In genomic region chr1:147804942-147805723, GRCh38 we compare ENCODE assay signal across 29 cellular contexts. TPM values are rescaled to one million over a fixed set of nuclear protein-coding genes. Genes with fewer than 3 reads are reported as not detected.
"Had no signal": no experiment of that assay in that cellular context is flagged by ENCODE, and none has a peak within 500 bp of the region (broad histone marks: within the 10 kb centered on the region; RNA-seq: fewer than 3 reads in every experiment).

No MANE protein-coding gene starts in this region.

- H3K27ac Mint-ChIP-seq: activated CD4-positive, alpha-beta memory T cell treated with anti-CD3 and anti-CD28 coated beads, Interleukin-2, amount 10 ng/mL, durations not matched to agents 7 days and 5 days; activated naive CD4-positive, alpha-beta T cell treated with anti-CD3 and anti-CD28 coated beads, Interleukin-2, amount 10 ng/mL, durations not matched to agents 7 days and 5 days; activated naive CD8-positive, alpha-beta T cell treated with anti-CD3 and anti-CD28 coated beads for 36 hours; activated T-cell treated with anti-CD3 and anti-CD28 coated beads, Interleukin-2, amount 50 U/mL, for 72 hours; activated T-helper 2 cell treated with anti-CD3 and anti-CD28 coated beads, Interferon-gamma antibody, Interleukin-2, Interleukin-4, amounts not matched to agents 10 μg/mL and 5 μg/mL and 100 μg/mL, durations not matched to agents 14 hours and 24 hours and 36 hours; T-cell had no signal

- H3K36me3 ChIP-seq: breast epithelium had no signal

- DNase-seq: activated CD4-positive, alpha-beta memory T cell treated with anti-CD3 and anti-CD28 coated beads, Interleukin-2, amount 10 ng/mL, durations not matched to agents 7 days and 5 days; activated CD4-positive, alpha-beta T cell treated with anti-CD3 and anti-CD28 coated beads, Interleukin-2, amount 50 U/mL, for 1 hour; activated CD4-positive, CD25-positive, alpha-beta regulatory T cell; activated gamma-delta T cell treated with Interleukin-2 at 50 U/mL for 16 hours; activated naive CD4-positive, alpha-beta T cell treated with anti-CD3 and anti-CD28 coated beads, Interleukin-2, amount 10 ng/mL, durations not matched to agents 7 days and 5 days; activated naive CD8-positive, alpha-beta T cell treated with anti-CD3 and anti-CD28 coated beads for 36 hours; activated T-cell treated with anti-CD3 and anti-CD28 coated beads for 4 hours; activated T-cell treated with anti-CD3 and anti-CD28 coated beads, Interleukin-2, amount 50 U/mL, for 72 hours; anterior cingulate cortex; caudate nucleus; KG1; NCI-H1092; NCI-H1417; NCI-H1930; NCI-H2171; NCI-H2227 treated with DMSO at 0.1 percent for 48 hours; NCI-H446 treated with DMSO at 0.1 percent for 48 hours; NCI-H524 treated with DMSO at 0.1 percent for 48 hours; NCI-H82; SIG-M5; T-cell; T-helper 2 cell; T1000 had no signal

- H3K4me1 Mint-ChIP-seq: activated CD4-positive, alpha-beta memory T cell treated with anti-CD3 and anti-CD28 coated beads, Interleukin-2, amount 10 ng/mL, durations not matched to agents 7 days and 5 days; activated naive CD4-positive, alpha-beta T cell treated with anti-CD3 and anti-CD28 coated beads, Interleukin-2, amount 10 ng/mL, durations not matched to agents 7 days and 5 days; activated naive CD8-positive, alpha-beta T cell treated with anti-CD3 and anti-CD28 coated beads for 36 hours; T-cell had no signal

- H3K27me3 Mint-ChIP-seq: activated naive CD4-positive, alpha-beta T cell treated with anti-CD3 and anti-CD28 coated beads, Interleukin-2, amount 10 ng/mL, durations not matched to agents 7 days and 5 days; activated naive CD8-positive, alpha-beta T cell treated with anti-CD3 and anti-CD28 coated beads for 36 hours had no signal

- FAIRE-seq: TTC549 had no signal

- H3K9me3 Mint-ChIP-seq: activated CD4-positive, alpha-beta memory T cell treated with anti-CD3 and anti-CD28 coated beads, Interleukin-2, amount 10 ng/mL, durations not matched to agents 7 days and 5 days; activated naive CD4-positive, alpha-beta T cell treated with anti-CD3 and anti-CD28 coated beads, Interleukin-2, amount 10 ng/mL, durations not matched to agents 7 days and 5 days; activated naive CD8-positive, alpha-beta T cell treated with anti-CD3 and anti-CD28 coated beads for 36 hours; activated T-cell treated with anti-CD3 and anti-CD28 coated beads, Interleukin-2, amount 50 U/mL, for 72 hours; activated T-helper 2 cell treated with anti-CD3 and anti-CD28 coated beads, Interferon-gamma antibody, Interleukin-2, Interleukin-4, amounts not matched to agents 10 μg/mL and 5 μg/mL and 100 μg/mL, durations not matched to agents 14 hours and 24 hours and 36 hours; T-cell had no signal

- H3K4me3 Mint-ChIP-seq: activated CD4-positive, alpha-beta memory T cell treated with anti-CD3 and anti-CD28 coated beads, Interleukin-2, amount 10 ng/mL, durations not matched to agents 7 days and 5 days; activated naive CD4-positive, alpha-beta T cell treated with anti-CD3 and anti-CD28 coated beads, Interleukin-2, amount 10 ng/mL, durations not matched to agents 7 days and 5 days; activated naive CD8-positive, alpha-beta T cell treated with anti-CD3 and anti-CD28 coated beads for 36 hours; activated T-cell treated with anti-CD3 and anti-CD28 coated beads, Interleukin-2, amount 50 U/mL, for 72 hours; T-cell had no signal

- H3K27ac ChIP-seq: breast epithelium had no signal

- H3K9me3 ChIP-seq: breast epithelium had no signal

- H3K27me3 ChIP-seq: breast epithelium had no signal

- H3K4me1 ChIP-seq: breast epithelium had no signal

- ATAC-seq: activated T-cell treated with anti-CD3 and anti-CD28 coated beads, Interleukin-2, amount 50 U/mL, for 72 hours; T-cell had no signal

- H3K36me3 Mint-ChIP-seq: activated naive CD4-positive, alpha-beta T cell treated with anti-CD3 and anti-CD28 coated beads, Interleukin-2, amount 10 ng/mL, durations not matched to agents 7 days and 5 days; activated naive CD8-positive, alpha-beta T cell treated with anti-CD3 and anti-CD28 coated beads for 36 hours; T-cell had no signal

- H3K4me3 ChIP-seq: breast epithelium had no signal

RNA-seq across cellular contexts. Expression of gene GJA5, which starts 44.7 kb away (rescaled TPM):
- total RNA-seq: activated CD4-positive, alpha-beta memory T cell treated with anti-CD3 and anti-CD28 coated beads, Interleukin-2, amount 10 ng/mL, durations not matched to agents 7 days and 5 days; activated CD8-positive, alpha-beta memory T cell treated with anti-CD3 and anti-CD28 coated beads for 36 hours; activated naive CD8-positive, alpha-beta T cell treated with anti-CD3 and anti-CD28 coated beads for 36 hours; activated T-cell treated with anti-CD3 and anti-CD28 coated beads, Interleukin-2, amount 50 U/mL, for 72 hours; activated T-helper 2 cell treated with anti-CD3 and anti-CD28 coated beads, Interferon-gamma antibody, Interleukin-2, Interleukin-4, amounts not matched to agents 10 μg/mL and 5 μg/mL and 100 μg/mL, durations not matched to agents 14 hours and 24 hours and 36 hours; LHCN-M2; OCI-LY7; T-cell had no signal
